In the genomic region with DNA sequence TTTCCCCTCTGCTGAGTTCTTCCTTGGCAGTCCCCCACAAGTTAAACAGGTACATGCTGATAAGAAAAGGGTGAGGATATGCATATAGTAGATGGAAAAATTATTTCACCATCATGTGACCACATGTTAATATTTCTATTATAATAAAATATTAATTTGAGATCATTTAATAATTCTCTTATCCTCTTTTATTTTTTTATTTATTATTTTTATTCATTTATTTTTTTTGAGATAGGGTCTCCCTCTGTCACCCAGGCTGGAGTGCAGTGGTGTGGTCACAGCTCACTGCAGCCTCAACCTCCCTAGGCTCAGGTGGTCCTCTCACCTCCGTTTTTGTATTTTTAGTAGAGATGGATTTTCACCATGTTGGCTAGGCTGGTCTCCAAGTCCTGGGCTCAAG, we compare ENCODE assay signal across 27 cellular contexts. TPM values are rescaled to one million over a fixed set of nuclear protein-coding genes. Genes with fewer than 3 reads are reported as not detected.
A peak's percentile ranks its signal among the peaks of the same experiment; 100 is the strongest.
DNase-seq lines count a peak whose midpoint lies in the region; ATAC-seq and TF ChIP-seq lines count a peak whose summit lies in the region.
"Had no signal": no experiment of that assay in that cellular context is flagged by ENCODE, and none has a peak within 500 bp of the region (broad histone marks: within the 10 kb centered on the region; RNA-seq: fewer than 3 reads in every experiment).

No MANE protein-coding gene starts in this region.

- 96% methylated on average over 1 of the region's 1 CpG for WGBS in lower leg skin, 2 donors

- intact Hi-C loops in lower leg skin (cut with DNase I; ENCODE audit: low total_unique reads): no loop called here

- CTCF ChIA-PET in WTC11 (lab: Charles Lee): no interaction called here

- no peaks in the 10 kb centered on the region for H3K27me3 Mint-ChIP-seq in WTC11 (ENCODE audit: low read depth)
- H3K27me3 Mint-ChIP-seq: CD4-positive, alpha-beta T cell had no signal

- no peak for TF ChIP-seq CTCF in WTC11 (IDR thresholded peaks at IDR 0.05)
- TF ChIP-seq CTCF in lower leg skin (IDR thresholded peaks at IDR 0.05): no peak

- no peaks in the 10 kb centered on the region for H3K4me1 Mint-ChIP-seq in WTC11
- H3K4me1 Mint-ChIP-seq: B cell; CD14-positive monocyte; CD4-positive, alpha-beta memory T cell; CD4-positive, CD25-positive, alpha-beta regulatory T cell; CD8-positive, alpha-beta memory T cell had no signal

- DNase-seq in WTC11 (ENCODE audit: low spot score) (no peak), lower leg skin (ENCODE audit: low spot score in 2 of 2) (no peak)
- DNase-seq: 8988T; ACHN; AML-193; BE2C; C1 segment of cervical spinal cord; Caco-2; Calu3; CD4-positive, alpha-beta memory T cell; CD4-positive, alpha-beta T cell; CD4-positive, CD25-positive, alpha-beta regulatory T cell; CD8-positive, alpha-beta memory T cell; CD8-positive, alpha-beta T cell; COR-L47; DMS 273 treated with DMSO at 0.1 percent for 48 hours; DMS153; DMS53; DMS79; DMS79 treated with DMSO at 0.1 percent for 48 hours; DND-41; EL had no signal

- ATAC-seq in WTC11: no peak
- ATAC-seq: A549; CD8-positive, alpha-beta T cell had no signal

- peaks cover 20% of the 10 kb centered on the region for H3K9me3 Mint-ChIP-seq in WTC11
- H3K9me3 Mint-ChIP-seq: CD8-positive, alpha-beta T cell had no signal

- no peak overlapping the region for H3K4me3 ChIP-seq in lower leg skin (ENCODE audit: low read depth, poor library complexity, severe bottlenecking)
- H3K4me3 ChIP-seq: A549; BLaER1; BLaER1 treated with 17β-estradiol and CSF1 and Interleukin-3, amounts not matched to agents 10 nM and 100 nM had no signal

- H3K4me3 Mint-ChIP-seq in WTC11: no peak overlapping the region
- H3K4me3 Mint-ChIP-seq: B cell; CD14-positive monocyte; CD4-positive, alpha-beta memory T cell; CD4-positive, alpha-beta T cell; CD4-positive, CD25-positive, alpha-beta regulatory T cell; CD8-positive, alpha-beta memory T cell; CD8-positive, alpha-beta T cell had no signal

- H3K36me3 Mint-ChIP-seq in WTC11: peaks cover 17% of the 10 kb centered on the region; the same call in 1 of the 2 replicates
- H3K36me3 Mint-ChIP-seq: CD14-positive monocyte; CD4-positive, alpha-beta memory T cell; CD4-positive, CD25-positive, alpha-beta regulatory T cell; CD8-positive, alpha-beta memory T cell; CD8-positive, alpha-beta T cell had no signal

- no peak overlapping the region for H3K27ac Mint-ChIP-seq in WTC11
- H3K27ac Mint-ChIP-seq: B cell; CD14-positive monocyte; CD4-positive, alpha-beta memory T cell; CD4-positive, alpha-beta T cell; CD4-positive, CD25-positive, alpha-beta regulatory T cell; CD8-positive, alpha-beta memory T cell; CD8-positive, alpha-beta T cell had no signal

- no peak for TF ChIP-seq POLR2A in lower leg skin (IDR thresholded peaks at IDR 0.05)

- POLR2A ChIA-PET in WTC11 (lab: Charles Lee): no interaction called here

TF ChIP-seq in WTC11, 78 proteins besides CTCF, POLR2A, EP300 and RAD21:
- TF ChIP-seq HMGA2 (CRISPR knock-in tag; IDR thresholded peaks at IDR 0.05) (peak; percentile 93), SOX15 (CRISPR knock-in tag; IDR thresholded peaks at IDR 0.05) (no peak)

RNA-seq across cellular contexts. Expression of gene GLI3, which starts 11.6 kb away (rescaled TPM):
- 41.0 to 46.2 TPM (median 42.1 TPM) in 3 replicates for total RNA-seq in WTC11 (2021)
- total RNA-seq in lower leg skin: 10 to 100 TPM; 16.4 to 28.2 (median 18.3) TPM
- total RNA-seq: B cell; Calu3; CD4-positive, CD25-positive, alpha-beta regulatory T cell had no signal
